16 cellular contexts compared by ENCODE assay signal in genomic region chr1:95534985-95535384, GRCh38.
DNase-seq lines count a peak whose midpoint lies in the region; ATAC-seq and TF ChIP-seq lines count a peak whose summit lies in the region.
"Had no signal": no experiment of that assay in that cellular context is flagged by ENCODE, and none has a peak within 500 bp of the region (broad histone marks: within the 10 kb centered on the region; RNA-seq: fewer than 3 reads in every experiment).

No MANE protein-coding gene starts in this region.

- no peak overlapping the region for H3K23ac ChIP-seq in H9 (ENCODE audit: insufficient read length, low read depth, low read length)

- H3K4ac ChIP-seq in H9 (ENCODE audit: low read depth, low read length) = no peak overlapping the region

- no peak overlapping the region for H2BK15ac ChIP-seq in H9 (ENCODE audit: low read depth, low read length)

- H3K23me2 ChIP-seq in H9 (ENCODE audit: insufficient read length, low read depth, low read length, poor library complexity, severe bottlenecking) = peaks cover 4% of the 10 kb centered on the region

- H2BK5ac ChIP-seq in H9 (ENCODE audit: insufficient read length, low read length) = no peak overlapping the region

- DNase-seq in H9 = no peak
- peak; percentile 7 for DNase-seq in astrocyte of the hippocampus (ENCODE audit: low read depth, low spot score)
- DNase-seq in lower lobe of right lung = no peak
- DNase-seq in activated gamma-delta T cell treated with Interleukin-2 at 50 U/mL for 16 hours = no peak
- no peak for DNase-seq in NCI-H524 treated with DMSO at 0.1 percent for 48 hours (lab: John Stamatoyannopoulos, UW)
- DNase-seq: CD4-positive, alpha-beta memory T cell; NCI-H1105 treated with DMSO at 0.1 percent for 48 hours; NCI-H1694; NCI-H2081 treated with DMSO at 0.1 percent for 48 hours; NCI-H446 treated with DMSO at 0.1 percent for 48 hours; NCI-H748 treated with DMSO at 0.1 percent for 48 hours; NK-92 treated with Interleukin-12 subunit alpha and Interleukin-12 subunit beta, amount 100 ng/mL, for 24 hours; Peyer's patch had no signal

- H3K56ac ChIP-seq in H9 (ENCODE audit: insufficient read length, low read depth, low read length) = no peak overlapping the region

- no peak overlapping the region for H4K5ac ChIP-seq in H9 (ENCODE audit: insufficient read length, low read depth, low read length)

- H3K4me3 ChIP-seq in lower lobe of right lung = no peak overlapping the region
- H3K4me3 ChIP-seq: BLaER1, Peyer's patch had no signal

- TF ChIP-seq CTCF in H9 (conservative IDR thresholded peaks at IDR 0.05) = no peak
- TF ChIP-seq CTCF in lower lobe of right lung (IDR thresholded peaks at IDR 0.05) = no peak

- no peaks in the 10 kb centered on the region for H3K36me3 ChIP-seq in lower lobe of right lung
- H3K36me3 ChIP-seq: BLaER1, Peyer's patch had no signal

- H3K27me3 ChIP-seq in H9 (ENCODE audit: insufficient read depth, low read length) = no peaks in the 10 kb centered on the region
- H3K27me3 ChIP-seq in lower lobe of right lung (ENCODE audit: low read depth) = no peaks in the 10 kb centered on the region
- H3K27me3 ChIP-seq: BLaER1, Peyer's patch had no signal

- no CpG with 5 or more reads among the region's 5 CpGs for WGBS in H9 (ENCODE audit: extremely low coverage, insufficient read length, low lambda C conversion rate)

- H3K4me1 ChIP-seq in H9 (ENCODE audit: insufficient read depth, low read length) (no peaks in the 10 kb centered on the region), lower lobe of right lung (no peaks in the 10 kb centered on the region)
- H3K4me1 ChIP-seq: BLaER1, Peyer's patch had no signal

- no peaks in the 10 kb centered on the region; a peak in 1 of 5 replicates for H3K9me3 Mint-ChIP-seq in H9
- peaks cover 3% of the 10 kb centered on the region for H3K9me3 Mint-ChIP-seq in stimulated activated memory B cell treated with anti-CD40 and anti-IgM and Interleukin-4, amounts not matched to agents 10 μg/mL and 1 μg/mL and 100 μg/mL, for 72 hours

- no peak overlapping the region for H4K8ac ChIP-seq in H9 (replicated peaks; ENCODE audit: insufficient read length, low read depth, low read length)

- H3K4me3 Mint-ChIP-seq in H9 = no peak overlapping the region
- H3K4me3 Mint-ChIP-seq in stimulated activated memory B cell treated with anti-CD40 and anti-IgM and Interleukin-4, amounts not matched to agents 10 μg/mL and 1 μg/mL and 100 μg/mL, for 72 hours = no peak overlapping the region
- H3K4me3 Mint-ChIP-seq: CD4-positive, alpha-beta memory T cell had no signal

- no peak overlapping the region for H2AFZ ChIP-seq in H9 (ENCODE audit: low read length)

- H2BK12ac ChIP-seq in H9 (ENCODE audit: insufficient read length, low read depth, low read length) = no peak overlapping the region

- H3K14ac ChIP-seq in H9 (ENCODE audit: insufficient read depth, low read length) = no peak overlapping the region; the same call in 1 of the 2 replicates

- no peak overlapping the region for H2BK20ac ChIP-seq in H9 (ENCODE audit: low read depth, low read length, poor library complexity, severe bottlenecking)

- ATAC-seq in lower lobe of right lung (peak; percentile 21 to 56), GM18517 (IDR thresholded peaks at IDR 0.05; ENCODE audit: unreplicated experiment) (no peak)
- ATAC-seq in stimulated activated memory B cell treated with anti-CD40 and anti-IgM and Interleukin-4, amounts not matched to agents 10 μg/mL and 1 μg/mL and 100 μg/mL, for 72 hours = peak; percentile 20

- H3K79me1 ChIP-seq in H9 (ENCODE audit: insufficient read depth, low read depth, low read length, poor library complexity, severe bottlenecking) = no peaks in the 10 kb centered on the region

- no peak overlapping the region for H2AK5ac ChIP-seq in H9 (ENCODE audit: insufficient read length, low read length)

- no peak overlapping the region; a peak in 1 of 7 replicates for H3K27ac Mint-ChIP-seq in H9
- no peak overlapping the region for H3K27ac Mint-ChIP-seq in stimulated activated memory B cell treated with anti-CD40 and anti-IgM and Interleukin-4, amounts not matched to agents 10 μg/mL and 1 μg/mL and 100 μg/mL, for 72 hours
- H3K27ac Mint-ChIP-seq: CD4-positive, alpha-beta memory T cell had no signal

- H3K9ac ChIP-seq in H9 (ENCODE audit: extremely low read depth, insufficient read length, low read length) = no peak overlapping the region
- H3K9ac ChIP-seq: BLaER1 had no signal

- no peaks in the 10 kb centered on the region for H3K79me2 ChIP-seq in H9 (ENCODE audit: insufficient read depth, low read length)

- peaks cover 3 to 7% of the 10 kb centered on the region in 2 experiments; a peak in 3 of 4 replicates for H3K4me1 Mint-ChIP-seq in H9
- H3K4me1 Mint-ChIP-seq in stimulated activated memory B cell treated with anti-CD40 and anti-IgM and Interleukin-4, amounts not matched to agents 10 μg/mL and 1 μg/mL and 100 μg/mL, for 72 hours = no peaks in the 10 kb centered on the region
- H3K4me1 Mint-ChIP-seq: CD4-positive, alpha-beta memory T cell had no signal

- no peak overlapping the region for H2BK120ac ChIP-seq in H9 (ENCODE audit: low read depth, low read length, poor library complexity, severe bottlenecking)

- H4K20me1 ChIP-seq in H9 (ENCODE audit: control insufficient read depth, insufficient read depth, insufficient read length) = no peaks in the 10 kb centered on the region
- H4K20me1 ChIP-seq: BLaER1 had no signal

- H3K27ac ChIP-seq in H9 (ENCODE audit: insufficient read length, low read depth, low read length) = no peak overlapping the region
- no peak overlapping the region for H3K27ac ChIP-seq in lower lobe of right lung
- H3K27ac ChIP-seq: BLaER1, Peyer's patch had no signal

- no peak overlapping the region for H3T11ph ChIP-seq in H9 (ENCODE audit: low read length)

- H3K27me3 Mint-ChIP-seq in H9 (ENCODE audit: low read depth) = no peaks in the 10 kb centered on the region
- no peaks in the 10 kb centered on the region for H3K27me3 Mint-ChIP-seq in stimulated activated memory B cell treated with anti-CD40 and anti-IgM and Interleukin-4, amounts not matched to agents 10 μg/mL and 1 μg/mL and 100 μg/mL, for 72 hours
- H3K27me3 Mint-ChIP-seq: CD4-positive, alpha-beta memory T cell had no signal

- H3K9me3 ChIP-seq in H9 (ENCODE audit: control insufficient read depth, low read depth, low read length) (no peaks in the 10 kb centered on the region), lower lobe of right lung (no peaks in the 10 kb centered on the region)
- H3K9me3 ChIP-seq: Peyer's patch had no signal

- no peak overlapping the region for H3K4me2 ChIP-seq in H9 (ENCODE audit: insufficient read depth, insufficient read length, low read length)
- H3K4me2 ChIP-seq: BLaER1 had no signal

- peak overlapping the region; percentile 56 for H3K18ac ChIP-seq in H9 (ENCODE audit: insufficient read length, low read depth, low read length)

- no peak overlapping the region for H4K91ac ChIP-seq in H9 (ENCODE audit: insufficient read length, low read depth, low read length)

- no peaks in the 10 kb centered on the region for H3K36me3 Mint-ChIP-seq in H9 (ENCODE audit: insufficient read depth in 1 of 3, low read depth in 3 of 3)
- no peaks in the 10 kb centered on the region for H3K36me3 Mint-ChIP-seq in stimulated activated memory B cell treated with anti-CD40 and anti-IgM and Interleukin-4, amounts not matched to agents 10 μg/mL and 1 μg/mL and 100 μg/mL, for 72 hours
- H3K36me3 Mint-ChIP-seq: CD4-positive, alpha-beta memory T cell had no signal

- intact Hi-C loops in lower lobe of right lung (cut with DNase I) = no loop called here
